In the genomic region with DNA sequence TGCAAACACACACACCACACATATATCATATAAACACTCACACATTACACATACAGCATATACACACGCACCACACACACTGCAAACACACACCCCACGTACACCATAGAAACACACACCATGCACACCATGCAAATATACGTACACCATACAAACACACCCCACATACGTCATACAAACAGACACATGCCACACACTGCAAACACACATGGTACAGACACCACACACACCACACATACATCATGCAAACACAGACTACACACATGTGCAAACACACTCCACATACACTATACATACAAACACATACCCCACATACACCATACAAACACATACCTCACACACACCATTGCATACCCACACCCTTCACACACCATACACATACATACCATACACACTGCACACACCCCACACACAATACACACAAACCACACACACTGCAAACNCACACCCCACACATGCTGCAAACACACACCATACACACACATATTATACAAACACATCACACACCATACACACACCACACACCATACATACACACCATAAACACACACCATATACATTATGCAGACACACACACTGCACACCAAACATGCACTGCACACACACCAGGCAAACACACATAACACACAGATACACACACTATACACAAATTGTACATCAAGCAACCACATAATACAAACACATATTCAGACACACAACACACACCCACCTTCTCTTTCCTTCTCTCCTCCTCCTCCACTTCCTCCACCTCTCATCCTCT, we compare ENCODE assay signal across 25 cellular contexts.
"Had no signal": no experiment of that assay in that cellular context is flagged by ENCODE, and none has a peak within 500 bp of the region (broad histone marks: within the 10 kb centered on the region; RNA-seq: fewer than 3 reads in every experiment).

No MANE protein-coding gene starts in this region.

- H2AFZ ChIP-seq: neural progenitor cell had no signal

- DNase-seq: hypothalamus; immature natural killer cell; kidney; left lung; lower lobe of right lung; mammary epithelial cell; mesenchymal stem cell; natural killer cell; nephron progenitor cell; ovary; stimulated activated CD4-positive, alpha-beta T cell treated with anti-CD3 and anti-CD28 coated beads, Interleukin-12 subunit alpha, Interleukin-12 subunit beta, amount 100 ng/mL, for 4 hours; stimulated activated CD4-positive, alpha-beta T cell treated with anti-CD3 and anti-CD28 coated beads, Interleukin-15, amount 100 ng/mL, for 24 hours; stimulated activated CD4-positive, alpha-beta T cell treated with anti-CD3 and anti-CD28 coated beads, Interleukin-2, amount 100 ng/mL, for 24 hours; stimulated activated CD4-positive, alpha-beta T cell treated with anti-CD3 and anti-CD28 coated beads, Interleukin-4, amount 100 ng/mL, for 1 hour; stimulated activated naive B cell treated with anti-CD40 and anti-IgM and Interleukin-4, amounts not matched to agents 10 μg/mL and 1 μg/mL and 100 μg/mL, for 72 hours; stimulated activated naive CD8-positive, alpha-beta T cell treated with anti-CD3 and anti-CD28 coated beads, Interleukin-15, Interleukin-2, amounts not matched to agents 100 U/mL and 50 U/mL, for 24 hours; stomach; testis; tibial artery; uterus had no signal

- H3K4me3 ChIP-seq: left lung, lower lobe of right lung, neural progenitor cell, ovary, right atrium auricular region, skin epidermis, stomach, testis, tibial artery, uterus had no signal

- H3K4me1 ChIP-seq: neural progenitor cell, testis, uterus had no signal

- H3K27me3 ChIP-seq: left lung, neural progenitor cell, ovary, right atrium auricular region, stomach, testis, tibial artery, uterus had no signal

- H3K4me2 ChIP-seq: neural progenitor cell had no signal

- FAIRE-seq: islet of Langerhans, kidney had no signal

- ATAC-seq: lower lobe of right lung; sciatic nerve; stimulated activated naive B cell treated with anti-CD40 and anti-IgM and Interleukin-4, amounts not matched to agents 10 μg/mL and 1 μg/mL and 100 μg/mL, for 72 hours; stimulated activated naive CD8-positive, alpha-beta T cell treated with anti-CD3 and anti-CD28 coated beads, Interleukin-15, Interleukin-2, amounts not matched to agents 100 U/mL and 50 U/mL, for 24 hours had no signal

- H3K9me3 ChIP-seq: left lung, lower lobe of right lung, ovary, right atrium auricular region, stomach, testis, tibial artery, uterus had no signal

- H3K36me3 ChIP-seq: neural progenitor cell, ovary, right atrium auricular region, uterus had no signal

- H3K27ac ChIP-seq: left lung, lower lobe of right lung, neural progenitor cell, ovary, right atrium auricular region, skin epidermis, stomach, testis, uterus had no signal

- H3K9ac ChIP-seq: neural progenitor cell had no signal
